1 cellular context compared by ENCODE assay signal in genomic region chr1:228108742-228109072, GRCh38.
TF ChIP-seq lines count a peak whose summit lies in the region.

No MANE protein-coding gene starts in this region.

TF ChIP-seq in GM23338, 12 proteins besides CTCF, POLR2A, EP300 and RAD21 (continued from another document):
- TF ChIP-seq EZH2 (IDR thresholded peaks at IDR 0.05; ENCODE audit: low read depth, unreplicated experiment) (no peak), JUNB (IDR thresholded peaks at IDR 0.05; ENCODE audit: unreplicated experiment) (no peak), ETS1 (IDR thresholded peaks at IDR 0.05) (no peak), ZNF331 (CRISPR knock-in tag; IDR thresholded peaks at IDR 0.05; ENCODE audit: low read depth) (no peak), REST (IDR thresholded peaks at IDR 0.05; ENCODE audit: unreplicated experiment) (no peak), NANOG (IDR thresholded peaks at IDR 0.05; ENCODE audit: borderline replicate concordance) (no peak), ZNF114 (CRISPR knock-in tag; IDR thresholded peaks at IDR 0.05) (no peak), STAT1 (IDR thresholded peaks at IDR 0.05; ENCODE audit: unreplicated experiment) (no peak)
